ENCODE assay signal across 1 cellular context in genomic region chr3:100032262-100032661, GRCh38.
TF ChIP-seq lines count a peak whose summit lies in the region.

No MANE protein-coding gene starts in this region.

TF ChIP-seq in H1, 55 proteins besides CTCF, POLR2A, EP300 and RAD21 (continued from another document):
- TF ChIP-seq TAF7 (optimal IDR thresholded peaks at IDR 0.05; ENCODE audit: borderline replicate concordance, low read depth, low read length) (no peak), TEAD4 (IDR thresholded peaks at IDR 0.05; ENCODE audit: low read depth, low read length) (no peak), CREB1 (IDR thresholded peaks at IDR 0.05) (no peak), MAFK (IDR thresholded peaks at IDR 0.05; ENCODE audit: low read depth, low read length) (no peak), BCL11A (IDR thresholded peaks at IDR 0.05; ENCODE audit: low read depth in 2 of 2, low read length in 2 of 2) (no peak), TCF12 (IDR thresholded peaks at IDR 0.05; ENCODE audit: low read depth, low read length) (no peak), CHD2 (IDR thresholded peaks at IDR 0.05; ENCODE audit: low read length) (no peak)
